In genomic region chr13:34432234-34432633, GRCh38 we compare ENCODE assay signal across 29 cellular contexts.
"Had no signal": no experiment of that assay in that cellular context is flagged by ENCODE, and none has a peak within 500 bp of the region (broad histone marks: within the 10 kb centered on the region; RNA-seq: fewer than 3 reads in every experiment).

No MANE protein-coding gene starts in this region.

- H3K9me3 Mint-ChIP-seq: activated CD4-positive, alpha-beta T cell treated with anti-CD3 and anti-CD28 coated beads, Interleukin-2, amount 10 ng/mL, durations not matched to agents 24 days and 14 days; activated CD8-positive, alpha-beta T cell treated with anti-CD3 and anti-CD28 coated beads for 36 hours; activated naive CD4-positive, alpha-beta T cell treated with anti-CD3 and anti-CD28 coated beads for 36 hours; activated T-cell treated with anti-CD3 and anti-CD28 coated beads, Interleukin-2, amount 50 U/mL, for 24 hours; activated T-helper 1 cell treated with anti-CD3 and anti-CD28 coated beads, Interleukin-12 subunit alpha, Interleukin-12 subunit beta, Interleukin-2, Interleukin-4 antibody, amounts not matched to agents 30 ng/mL and 10 ng/mL and 1 ng/mL, durations not matched to agents 14 hours and 24 hours and 36 hours had no signal

- H3K27me3 ChIP-seq: adrenal gland, body of pancreas, breast epithelium, Peyer's patch, SJSA1 had no signal

- H3K4me1 Mint-ChIP-seq: activated CD4-positive, alpha-beta T cell treated with anti-CD3 and anti-CD28 coated beads, Interleukin-2, amount 10 ng/mL, durations not matched to agents 24 days and 14 days had no signal

- H3K27ac Mint-ChIP-seq: activated CD4-positive, alpha-beta T cell treated with anti-CD3 and anti-CD28 coated beads, Interleukin-2, amount 10 ng/mL, durations not matched to agents 24 days and 14 days; activated CD8-positive, alpha-beta T cell treated with anti-CD3 and anti-CD28 coated beads for 36 hours; activated naive CD4-positive, alpha-beta T cell treated with anti-CD3 and anti-CD28 coated beads for 36 hours; activated naive CD4-positive, alpha-beta T cell treated with anti-CD3 and anti-CD28 coated beads, Interleukin-2, amount 50 U/mL, for 72 hours; activated T-cell treated with anti-CD3 and anti-CD28 coated beads, Interleukin-2, amount 50 U/mL, for 24 hours; activated T-helper 1 cell treated with anti-CD3 and anti-CD28 coated beads, Interleukin-12 subunit alpha, Interleukin-12 subunit beta, Interleukin-2, Interleukin-4 antibody, amounts not matched to agents 30 ng/mL and 10 ng/mL and 1 ng/mL, durations not matched to agents 14 hours and 24 hours and 36 hours; T-helper 1 cell treated with Interleukin-12 subunit alpha and Interleukin-12 subunit beta and Interleukin-4 antibody, amounts not matched to agents 30 μg/mL and 1 μg/mL, for 36 hours; T-helper 2 cell treated with Interferon-gamma antibody and Interleukin-4, amounts not matched to agents 5 μg/mL and 100 μg/mL, for 36 hours had no signal

- H3K4me3 Mint-ChIP-seq: activated CD4-positive, alpha-beta T cell treated with anti-CD3 and anti-CD28 coated beads, Interleukin-2, amount 10 ng/mL, durations not matched to agents 24 days and 14 days; activated CD8-positive, alpha-beta T cell treated with anti-CD3 and anti-CD28 coated beads for 36 hours; activated naive CD4-positive, alpha-beta T cell treated with anti-CD3 and anti-CD28 coated beads for 36 hours; activated T-cell treated with anti-CD3 and anti-CD28 coated beads, Interleukin-2, amount 50 U/mL, for 24 hours; activated T-helper 1 cell treated with anti-CD3 and anti-CD28 coated beads, Interleukin-12 subunit alpha, Interleukin-12 subunit beta, Interleukin-2, Interleukin-4 antibody, amounts not matched to agents 30 ng/mL and 10 ng/mL and 1 ng/mL, durations not matched to agents 14 hours and 24 hours and 36 hours; T-helper 1 cell treated with Interleukin-12 subunit alpha and Interleukin-12 subunit beta and Interleukin-4 antibody, amounts not matched to agents 30 μg/mL and 1 μg/mL, for 36 hours; T-helper 2 cell treated with Interferon-gamma antibody and Interleukin-4, amounts not matched to agents 5 μg/mL and 100 μg/mL, for 36 hours had no signal

- H3K4me3 ChIP-seq: adrenal gland, body of pancreas, breast epithelium, K562, Peyer's patch, SJSA1 had no signal

- H3K27ac ChIP-seq: adrenal gland, body of pancreas, breast epithelium, Peyer's patch, SJSA1 had no signal

- H3K36me3 Mint-ChIP-seq: activated naive CD4-positive, alpha-beta T cell treated with anti-CD3 and anti-CD28 coated beads, Interleukin-2, amount 50 U/mL, for 72 hours had no signal

- H3K9ac ChIP-seq: SK-N-SH had no signal

- H3K4me1 ChIP-seq: body of pancreas, breast epithelium, Peyer's patch had no signal

- DNase-seq: activated CD4-positive, alpha-beta T cell treated with anti-CD3 and anti-CD28 coated beads, Interleukin-2, amount 10 ng/mL, durations not matched to agents 24 days and 14 days; activated CD4-positive, alpha-beta T cell treated with anti-CD3 and anti-CD28 coated beads, Interleukin-2, amount 50 U/mL, for 4 hours; activated CD8-positive, alpha-beta T cell treated with anti-CD3 and anti-CD28 coated beads for 36 hours; activated gamma-delta T cell treated with Interleukin-2 at 50 U/mL for 16 hours; activated naive CD4-positive, alpha-beta T cell treated with anti-CD3 and anti-CD28 coated beads for 36 hours; activated T-cell treated with anti-CD3 and anti-CD28 coated beads, Interleukin-2, amount 50 U/mL, for 24 hours; adrenal gland; body of pancreas; NCI-H1436 treated with DMSO at 0.1 percent for 48 hours; NCI-H187 treated with DMSO at 0.1 percent for 48 hours; NCI-H2171; NCI-H446; NCI-H510A treated with DMSO at 0.1 percent for 48 hours; NCI-H526 treated with DMSO at 0.1 percent for 48 hours; NK-92 treated with Interleukin-12 subunit alpha and Interleukin-12 subunit beta, amount 100 ng/mL, for 24 hours; PC-3; Peyer's patch; RPMI8226; SHP77 treated with DMSO at 0.1 percent for 48 hours; SK-N-SH had no signal

- H3K9me3 ChIP-seq: adrenal gland, body of pancreas, breast epithelium, Peyer's patch, SJSA1 had no signal

- H3K4me2 ChIP-seq: SK-N-SH had no signal

- H3K27me3 Mint-ChIP-seq: activated CD4-positive, alpha-beta T cell treated with anti-CD3 and anti-CD28 coated beads, Interleukin-2, amount 10 ng/mL, durations not matched to agents 24 days and 14 days; activated CD8-positive, alpha-beta T cell treated with anti-CD3 and anti-CD28 coated beads for 36 hours; activated T-cell treated with anti-CD3 and anti-CD28 coated beads, Interleukin-2, amount 50 U/mL, for 24 hours had no signal

- ATAC-seq: activated CD8-positive, alpha-beta T cell treated with anti-CD3 and anti-CD28 coated beads for 36 hours; activated naive CD4-positive, alpha-beta T cell treated with anti-CD3 and anti-CD28 coated beads, Interleukin-2, amount 50 U/mL, for 72 hours; body of pancreas; K562; PC-3 had no signal

- H3K36me3 ChIP-seq: adrenal gland, breast epithelium, Peyer's patch, SJSA1 had no signal

- FAIRE-seq: astrocyte, K562, TTC549 had no signal
